In the genomic region with DNA sequence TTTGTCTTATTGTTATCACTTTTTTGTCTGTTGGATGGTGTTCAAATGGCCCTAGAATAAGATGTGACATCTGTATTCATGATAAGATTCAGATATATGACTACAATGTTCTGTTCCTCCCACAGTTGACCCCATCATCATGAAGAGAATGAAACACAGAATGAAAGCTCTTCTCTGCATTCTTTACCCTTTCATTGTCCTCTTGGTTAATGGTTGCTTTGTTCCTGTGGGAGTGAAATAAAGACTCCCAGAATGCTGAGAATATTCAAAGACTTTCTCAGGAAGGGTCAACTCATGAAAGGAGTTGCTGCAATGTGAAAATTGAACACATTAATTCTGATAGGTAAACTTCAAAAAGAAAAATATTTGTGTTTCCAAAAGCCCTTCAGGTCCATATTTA, we compare ENCODE assay signal across 16 cellular contexts.
DNase-seq lines count a peak whose midpoint lies in the region; ATAC-seq and TF ChIP-seq lines count a peak whose summit lies in the region.
"Had no signal": no experiment of that assay in that cellular context is flagged by ENCODE, and none has a peak within 500 bp of the region (broad histone marks: within the 10 kb centered on the region; RNA-seq: fewer than 3 reads in every experiment).

No MANE protein-coding gene starts in this region.

- H4K20me1 ChIP-seq in GM23338 (replicated peaks; ENCODE audit: insufficient read depth) (no peaks in the 10 kb centered on the region), neural progenitor cell (ENCODE audit: low read depth) (no peaks in the 10 kb centered on the region)
- H4K20me1 ChIP-seq: BLaER1 treated with 17β-estradiol and CSF1 and Interleukin-3, amounts not matched to agents 10 nM and 100 nM had no signal

- H3K36me3 Mint-ChIP-seq in GM23338 (ENCODE audit: low read depth) (no peaks in the 10 kb centered on the region), WTC11 (no peaks in the 10 kb centered on the region), neural progenitor cell (no peaks in the 10 kb centered on the region)
- no peaks in the 10 kb centered on the region for H3K36me3 Mint-ChIP-seq in activated naive CD4-positive, alpha-beta T cell treated with anti-CD3 and anti-CD28 coated beads, Interleukin-2, amount 10 ng/mL, durations not matched to agents 7 days and 5 days
- H3K36me3 Mint-ChIP-seq: CD4-positive, CD25-positive, alpha-beta regulatory T cell; IgD-negative memory B cell had no signal

- peak; percentile 59 for DNase-seq in GM23338 (ENCODE audit: low spot score)
- DNase-seq in WTC11 (ENCODE audit: low spot score): no peak
- DNase-seq in iPS-NIHi11 (ENCODE audit: low spot score): peak; percentile 35
- peak; percentile 52 for DNase-seq in neural progenitor cell (ENCODE audit: low spot score)
- DNase-seq in HEK293T (ENCODE audit: extremely low spot score): no peak
- DNase-seq in activated naive CD4-positive, alpha-beta T cell treated with anti-CD3 and anti-CD28 coated beads, Interleukin-2, amount 10 ng/mL, durations not matched to agents 7 days and 5 days: no peak
- DNase-seq: AML-193; CD4-positive, CD25-positive, alpha-beta regulatory T cell; DMS53; GF-D8; H9 had no signal

- CTCF ChIA-PET in WTC11 (lab: Charles Lee) (no interaction called here), HEK293T (lab: Yijun Ruan, JAX) (no interaction called here)
- CTCF ChIA-PET in activated naive CD4-positive, alpha-beta T cell treated with anti-CD3 and anti-CD28 coated beads, Interleukin-2, amount 10 ng/mL, durations not matched to agents 7 days and 5 days (lab: Charles Lee): no interaction called here

- H2AFZ ChIP-seq in GM23338: no peak overlapping the region
- H2AFZ ChIP-seq in neural progenitor cell (replicated peaks): no peak overlapping the region

- no peaks in the 10 kb centered on the region for H3K9me3 Mint-ChIP-seq in GM23338
- 0 out of 2 replicates have a peak, but pooled peaks cover 2% of the 10 kb centered on the region for H3K9me3 Mint-ChIP-seq in WTC11
- peaks cover 7% of the 10 kb centered on the region for H3K9me3 Mint-ChIP-seq in neural progenitor cell
- H3K9me3 Mint-ChIP-seq in activated naive CD4-positive, alpha-beta T cell treated with anti-CD3 and anti-CD28 coated beads, Interleukin-2, amount 10 ng/mL, durations not matched to agents 7 days and 5 days: no peaks in the 10 kb centered on the region
- H3K9me3 Mint-ChIP-seq: H9 had no signal

- H3K79me2 ChIP-seq in GM23338 (replicated peaks; ENCODE audit: insufficient read depth) (no peaks in the 10 kb centered on the region), neural progenitor cell (ENCODE audit: low read depth) (no peaks in the 10 kb centered on the region)

- peaks cover 25% of the 10 kb centered on the region for H3K4me1 Mint-ChIP-seq in GM23338
- peaks cover 44% of the 10 kb centered on the region for H3K4me1 Mint-ChIP-seq in WTC11
- H3K4me1 Mint-ChIP-seq in neural progenitor cell: peaks cover 20% of the 10 kb centered on the region
- H3K4me1 Mint-ChIP-seq in activated naive CD4-positive, alpha-beta T cell treated with anti-CD3 and anti-CD28 coated beads, Interleukin-2, amount 10 ng/mL, durations not matched to agents 7 days and 5 days: no peaks in the 10 kb centered on the region
- H3K4me1 Mint-ChIP-seq: CD4-positive, CD25-positive, alpha-beta regulatory T cell; IgD-negative memory B cell had no signal

- H3K4me2 ChIP-seq in GM23338 (no peak overlapping the region), neural progenitor cell (peak overlapping the region; percentile 28)
- H3K4me2 ChIP-seq: BLaER1 treated with 17β-estradiol and CSF1 and Interleukin-3, amounts not matched to agents 10 nM and 100 nM had no signal

- TF ChIP-seq CTCF in GM23338 (conservative IDR thresholded peaks at IDR 0.05; ENCODE audit: low read depth in 2 of 2): no peak
- no peak for TF ChIP-seq CTCF in WTC11 (IDR thresholded peaks at IDR 0.05)
- TF ChIP-seq CTCF in neural progenitor cell (IDR thresholded peaks at IDR 0.05): no peak

- H3K9me3 ChIP-seq in neural progenitor cell (ENCODE audit: low read depth): no peaks in the 10 kb centered on the region
- H3K9me3 ChIP-seq: BLaER1 treated with 17β-estradiol and CSF1 and Interleukin-3, amounts not matched to agents 10 nM and 100 nM had no signal

- POLR2A ChIA-PET in WTC11 (lab: Charles Lee): no interaction called here
- POLR2A ChIA-PET in HEK293T (lab: Yijun Ruan, JAX): no interaction called here

- no peak overlapping the region for H3K9ac ChIP-seq in neural progenitor cell
- H3K9ac ChIP-seq: BLaER1 treated with 17β-estradiol and CSF1 and Interleukin-3, amounts not matched to agents 10 nM and 100 nM had no signal

- H3K36me3 ChIP-seq in GM23338 (ENCODE audit: insufficient read depth): no peaks in the 10 kb centered on the region
- H3K36me3 ChIP-seq in neural progenitor cell: no peaks in the 10 kb centered on the region
- H3K36me3 ChIP-seq: BLaER1 treated with 17β-estradiol and CSF1 and Interleukin-3, amounts not matched to agents 10 nM and 100 nM had no signal

- H3K27me3 ChIP-seq in GM23338 (ENCODE audit: insufficient read depth): no peaks in the 10 kb centered on the region
- no peaks in the 10 kb centered on the region for H3K27me3 ChIP-seq in neural progenitor cell
- H3K27me3 ChIP-seq: BLaER1 treated with 17β-estradiol and CSF1 and Interleukin-3, amounts not matched to agents 10 nM and 100 nM had no signal

- no peak overlapping the region for H3K4me3 ChIP-seq in GM23338
- H3K4me3 ChIP-seq in neural progenitor cell: no peak overlapping the region
- H3K4me3 ChIP-seq: BLaER1 treated with 17β-estradiol and CSF1 and Interleukin-3, amounts not matched to agents 10 nM and 100 nM had no signal

- no peak overlapping the region for H3K27ac ChIP-seq in GM23338 (ENCODE audit: low read depth)
- H3K27ac ChIP-seq in neural progenitor cell: peak overlapping the region; percentile 82
- H3K27ac ChIP-seq: 22Rv1; BLaER1 treated with 17β-estradiol and CSF1 and Interleukin-3, amounts not matched to agents 10 nM and 100 nM had no signal

- H3K4me1 ChIP-seq in GM23338 (ENCODE audit: insufficient read depth): peaks cover 18% of the 10 kb centered on the region
- H3K4me1 ChIP-seq in neural progenitor cell: peaks cover 42% of the 10 kb centered on the region
- H3K4me1 ChIP-seq: BLaER1 treated with 17β-estradiol and CSF1 and Interleukin-3, amounts not matched to agents 10 nM and 100 nM had no signal

- H3F3A ChIP-seq in GM23338 (replicated peaks; ENCODE audit: low read depth) (no peaks in the 10 kb centered on the region), neural progenitor cell (ENCODE audit: low read depth) (peaks cover 17% of the 10 kb centered on the region)

- no peaks in the 10 kb centered on the region; the same call in none of the 2 replicates for H3K9me2 ChIP-seq in GM23338 (ENCODE audit: insufficient read depth)

- peak; percentile 65 for ATAC-seq in GM23338
- peak; percentile 83 for ATAC-seq in WTC11
- ATAC-seq in HG03139 (IDR thresholded peaks at IDR 0.05; ENCODE audit: unreplicated experiment): no peak
- no peak for ATAC-seq in GM18511 (IDR thresholded peaks at IDR 0.05; ENCODE audit: unreplicated experiment)

- H3K27ac Mint-ChIP-seq in GM23338 (no peak overlapping the region; the same call in 1 of the 2 replicates), WTC11 (peak overlapping the region; percentile 94; the same call in 1 of the 2 replicates), neural progenitor cell (no peak overlapping the region)
- no peak overlapping the region for H3K27ac Mint-ChIP-seq in activated naive CD4-positive, alpha-beta T cell treated with anti-CD3 and anti-CD28 coated beads, Interleukin-2, amount 10 ng/mL, durations not matched to agents 7 days and 5 days
- H3K27ac Mint-ChIP-seq: CD4-positive, CD25-positive, alpha-beta regulatory T cell; IgD-negative memory B cell had no signal

- H3K27me3 Mint-ChIP-seq in GM23338 (ENCODE audit: insufficient read depth, low read depth, poor library complexity): peaks cover 2% of the 10 kb centered on the region
- no peaks in the 10 kb centered on the region; the same call in 1 of the 2 replicates for H3K27me3 Mint-ChIP-seq in WTC11 (ENCODE audit: low read depth)
- no peaks in the 10 kb centered on the region for H3K27me3 Mint-ChIP-seq in neural progenitor cell (ENCODE audit: insufficient read depth, low read depth)
- no peaks in the 10 kb centered on the region for H3K27me3 Mint-ChIP-seq in activated naive CD4-positive, alpha-beta T cell treated with anti-CD3 and anti-CD28 coated beads, Interleukin-2, amount 10 ng/mL, durations not matched to agents 7 days and 5 days
- H3K27me3 Mint-ChIP-seq: CD4-positive, CD25-positive, alpha-beta regulatory T cell; IgD-negative memory B cell had no signal

- no peak overlapping the region for H3K4me3 Mint-ChIP-seq in GM23338
- H3K4me3 Mint-ChIP-seq in WTC11: no peak overlapping the region
- no peak overlapping the region for H3K4me3 Mint-ChIP-seq in neural progenitor cell
- H3K4me3 Mint-ChIP-seq in activated naive CD4-positive, alpha-beta T cell treated with anti-CD3 and anti-CD28 coated beads, Interleukin-2, amount 10 ng/mL, durations not matched to agents 7 days and 5 days: no peak overlapping the region
- H3K4me3 Mint-ChIP-seq: CD4-positive, CD25-positive, alpha-beta regulatory T cell; IgD-negative memory B cell had no signal

TF ChIP-seq in WTC11, 78 proteins besides CTCF, POLR2A, EP300 and RAD21 (continues in another document):
- TF ChIP-seq, protein P1, sequence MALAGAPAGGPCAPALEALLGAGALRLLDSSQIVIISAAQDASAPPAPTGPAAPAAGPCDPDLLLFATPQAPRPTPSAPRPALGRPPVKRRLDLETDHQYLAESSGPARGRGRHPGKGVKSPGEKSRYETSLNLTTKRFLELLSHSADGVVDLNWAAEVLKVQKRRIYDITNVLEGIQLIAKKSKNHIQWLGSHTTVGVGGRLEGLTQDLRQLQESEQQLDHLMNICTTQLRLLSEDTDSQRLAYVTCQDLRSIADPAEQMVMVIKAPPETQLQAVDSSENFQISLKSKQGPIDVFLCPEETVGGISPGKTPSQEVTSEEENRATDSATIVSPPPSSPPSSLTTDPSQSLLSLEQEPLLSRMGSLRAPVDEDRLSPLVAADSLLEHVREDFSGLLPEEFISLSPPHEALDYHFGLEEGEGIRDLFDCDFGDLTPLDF (CRISPR knock-in tag; IDR thresholded peaks at IDR 0.05): no peak
- TF ChIP-seq CREB1 (CRISPR knock-in tag; IDR thresholded peaks at IDR 0.05) (no peak), ZNF671 (CRISPR knock-in tag; IDR thresholded peaks at IDR 0.05) (no peak)

TF ChIP-seq in HEK293T, 16 proteins besides CTCF, POLR2A, EP300 and RAD21:
- TF ChIP-seq TARDBP (IDR thresholded peaks at IDR 0.05): no peak

Comparison
In these comparisons a context has a peak if more than half of its experiments do, and no peak if none do; other contexts are left out.
1. ATAC-seq: peak in GM23338 (single experiment) and WTC11 (single experiment); none in HG03139 (single experiment) and GM18511 (single experiment).
2. DNase-seq: peak in GM23338 (single experiment), iPS-NIHi11 (single experiment) and neural progenitor cell (single experiment); none in WTC11 (single experiment), HEK293T (single experiment) and activated naive CD4-positive, alpha-beta T cell treated with anti-CD3 and anti-CD28 coated beads, Interleukin-2, amount 10 ng/mL, durations not matched to agents 7 days and 5 days (single experiment).